In genomic region chr2:14675489-14675888, GRCh38 we compare ENCODE assay signal across 22 cellular contexts. TPM values are rescaled to one million over a fixed set of nuclear protein-coding genes. Genes with fewer than 3 reads are reported as not detected.
"Had no signal": no experiment of that assay in that cellular context is flagged by ENCODE, and none has a peak within 500 bp of the region (broad histone marks: within the 10 kb centered on the region; RNA-seq: fewer than 3 reads in every experiment).

No MANE protein-coding gene starts in this region.

- ATAC-seq: activated CD4-positive, alpha-beta T cell treated with anti-CD3 and anti-CD28 coated beads for 36 hours; activated CD8-positive, alpha-beta T cell treated with anti-CD3 and anti-CD28 coated beads for 36 hours; activated T-cell treated with anti-CD3 and anti-CD28 coated beads, Interleukin-2, amount 50 U/mL, for 72 hours had no signal

- H2AFZ ChIP-seq: PC-9 had no signal

- H3K4me3 ChIP-seq: PC-9 had no signal

- H3K27ac ChIP-seq: PC-9, VCaP had no signal

- H3K4me2 ChIP-seq: PC-9 had no signal

- DNase-seq: activated CD4-positive, alpha-beta T cell treated with anti-CD3 and anti-CD28 coated beads for 36 hours; activated CD4-positive, alpha-beta T cell treated with anti-CD3 and anti-CD28 coated beads, Interleukin-2, amount 50 U/mL, for 1 hour; activated CD8-positive, alpha-beta memory T cell treated with anti-CD3 and anti-CD28 coated beads, Interleukin-2, amount 50 U/mL, for 4 hours; activated CD8-positive, alpha-beta T cell treated with anti-CD3 and anti-CD28 coated beads for 36 hours; activated gamma-delta T cell treated with Interleukin-2 at 50 U/mL for 16 hours; activated naive CD4-positive, alpha-beta T cell treated with anti-CD3 and anti-CD28 coated beads, Interleukin-2, amount 10 ng/mL, durations not matched to agents 7 days and 5 days; activated naive CD8-positive, alpha-beta T cell treated with anti-CD3 and anti-CD28 coated beads for 36 hours; activated T-cell treated with anti-CD3 and anti-CD28 coated beads, Interleukin-2, amount 50 U/mL, for 72 hours; IMR-90; Kasumi-1; KBM-7; NCI-H1105 treated with DMSO at 0.1 percent for 48 hours; NCI-H1930; NCI-H2171 treated with DMSO at 0.1 percent for 48 hours; NCI-H226; NCI-H774; PC-9; SHP77 treated with DMSO at 0.1 percent for 48 hours; T-helper 1 cell had no signal

RNA-seq across cellular contexts. Expression of gene LRATD1, which starts 43.0 kb away (rescaled TPM):
- total RNA-seq: activated CD4-positive, alpha-beta T cell treated with anti-CD3 and anti-CD28 coated beads for 36 hours; activated CD8-positive, alpha-beta T cell treated with anti-CD3 and anti-CD28 coated beads for 36 hours; activated naive CD8-positive, alpha-beta T cell treated with anti-CD3 and anti-CD28 coated beads for 36 hours; activated T-cell treated with anti-CD3 and anti-CD28 coated beads, Interleukin-2, amount 50 U/mL, for 72 hours; activated T-helper 2 cell treated with anti-CD3 and anti-CD28 coated beads, Interferon-gamma antibody, Interleukin-2, Interleukin-4, amounts not matched to agents 10 μg/mL and 5 μg/mL and 100 μg/mL, durations not matched to agents 14 hours and 24 hours and 36 hours; T-helper 2 cell treated with Interferon-gamma antibody and Interleukin-4, amounts not matched to agents 100 ng/mL and 5 ng/mL, for 36 hours had no signal
